In the genomic region with DNA sequence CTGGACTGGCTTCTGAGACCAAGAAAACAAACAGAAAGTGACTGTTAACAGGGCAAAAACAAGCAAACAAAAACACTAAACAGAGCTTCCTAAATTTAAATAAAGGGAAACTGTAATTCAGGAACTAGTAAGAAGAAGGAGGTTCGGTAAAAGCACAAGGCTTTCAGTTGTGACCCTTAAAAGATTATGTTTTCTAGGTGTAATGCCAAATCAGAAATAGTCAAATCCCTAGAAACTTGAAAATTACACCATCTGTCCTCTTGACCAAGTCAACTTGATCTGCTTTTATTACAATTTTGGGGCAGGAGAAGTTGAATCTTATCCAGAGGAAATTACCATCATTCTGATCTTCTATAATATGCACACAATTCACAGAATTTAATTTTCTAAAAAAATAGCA, we compare ENCODE assay signal across 18 cellular contexts.
DNase-seq lines count a peak whose midpoint lies in the region; ATAC-seq and TF ChIP-seq lines count a peak whose summit lies in the region.
"Had no signal": no experiment of that assay in that cellular context is flagged by ENCODE, and none has a peak within 500 bp of the region (broad histone marks: within the 10 kb centered on the region; RNA-seq: fewer than 3 reads in every experiment).

No MANE protein-coding gene starts in this region.

- POLR2A ChIA-PET in PC-9 (lab: Charles Lee; ENCODE audit: unreplicated experiment) = no interaction called here

- H3K4me1 ChIP-seq in adipocyte (ENCODE audit: control insufficient read depth, insufficient read depth, low read length) (peaks cover 4% of the 10 kb centered on the region), smooth muscle cell (ENCODE audit: low read depth) (no peaks in the 10 kb centered on the region), PC-9 (replicated peaks; ENCODE audit: insufficient read depth) (no peaks in the 10 kb centered on the region)
- H3K4me1 ChIP-seq: SJCRH30 had no signal

- H3K9me3 ChIP-seq in adipocyte (ENCODE audit: control insufficient read depth, low read length) = no peaks in the 10 kb centered on the region
- H3K9me3 ChIP-seq in smooth muscle cell (replicated peaks; ENCODE audit: low read depth) = no peaks in the 10 kb centered on the region
- no peaks in the 10 kb centered on the region; the same call in 1 of the 2 replicates for H3K9me3 ChIP-seq in PC-9 (ENCODE audit: insufficient read depth, low read depth)
- no peaks in the 10 kb centered on the region for H3K9me3 ChIP-seq in MG63
- H3K9me3 ChIP-seq: SJCRH30 had no signal

- H2AFZ ChIP-seq in smooth muscle cell (ENCODE audit: low read depth) (peak overlapping the region; percentile 72), PC-9 (no peak overlapping the region)

- WGBS in smooth muscle cell (ENCODE audit: low lambda C conversion rate) = 72% methylated on average over 1 of the region's 1 CpG

- BruUV-seq in PC-9 (replicated peaks; lab: Mats Ljungman, UMichigan) = no TSS peak

- H3K4me3 ChIP-seq in adipocyte (ENCODE audit: low read length) (peak overlapping the region; percentile 44), fibroblast of pulmonary artery (replicated peaks; ENCODE audit: low read depth, low read length) (no peak overlapping the region), smooth muscle cell (no peak overlapping the region), PC-9 (no peak overlapping the region), MG63 (no peak overlapping the region)
- H3K4me3 ChIP-seq: SJCRH30 had no signal

- peak; percentile 32 for DNase-seq in NCI-H82 (lab: John Stamatoyannopoulos, UW)
- DNase-seq in adipocyte (ENCODE audit: low read depth) = peak; percentile 16
- DNase-seq in fibroblast of pulmonary artery (ENCODE audit: low read depth) = peak; percentile 65
- DNase-seq in smooth muscle cell (lab: John Stamatoyannopoulos, UW; ENCODE audit: unreplicated experiment) = no peak
- DNase-seq in PC-9 = no peak
- no peak for DNase-seq in MG63
- DNase-seq in stimulated activated naive CD8-positive, alpha-beta T cell treated with anti-CD3 and anti-CD28 coated beads, Interleukin-15, Interleukin-2, amounts not matched to agents 100 U/mL and 50 U/mL, for 24 hours = no peak
- DNase-seq: GDM1, H9, Karpas-422, MM.1S, NCI-H1092 treated with DMSO at 0.1 percent for 48 hours, NCI-H2081, NCI-H2171 treated with DMSO at 0.1 percent for 48 hours, NCI-H774 had no signal

- intact Hi-C loops in PC-9 (cut with micrococcal nuclease; ENCODE audit: unreplicated experiment) = no loop called here

- TF ChIP-seq CTCF in fibroblast of pulmonary artery (IDR thresholded peaks at IDR 0.05; ENCODE audit: low read length, missing control alignments) (no peak), smooth muscle cell (IDR thresholded peaks at IDR 0.05; ENCODE audit: borderline replicate concordance, insufficient read depth, poor library complexity, severe bottlenecking) (no peak), PC-9 (conservative IDR thresholded peaks at IDR 0.05) (no peak)

- H3F3A ChIP-seq in smooth muscle cell (ENCODE audit: low read depth) (no peaks in the 10 kb centered on the region), PC-9 (ENCODE audit: insufficient read depth, low read depth) (no peaks in the 10 kb centered on the region)

- no peaks in the 10 kb centered on the region for H3K9me2 ChIP-seq in PC-9 (ENCODE audit: insufficient read depth)

- no peaks in the 10 kb centered on the region for H3K36me3 ChIP-seq in adipocyte (ENCODE audit: control insufficient read depth, insufficient read depth, low read length, severe bottlenecking)
- no peaks in the 10 kb centered on the region for H3K36me3 ChIP-seq in smooth muscle cell (ENCODE audit: low read depth)
- H3K36me3 ChIP-seq in PC-9 (ENCODE audit: low read depth) = no peaks in the 10 kb centered on the region
- H3K36me3 ChIP-seq in MG63 = no peaks in the 10 kb centered on the region
- H3K36me3 ChIP-seq: SJCRH30 had no signal

- H4K20me1 ChIP-seq in smooth muscle cell (ENCODE audit: low read depth) = no peaks in the 10 kb centered on the region
- no peaks in the 10 kb centered on the region for H4K20me1 ChIP-seq in PC-9 (ENCODE audit: insufficient read depth)

- H3K27ac ChIP-seq in smooth muscle cell (ENCODE audit: low read depth) = no peak overlapping the region
- no peak overlapping the region for H3K27ac ChIP-seq in PC-9
- H3K27ac ChIP-seq: SJCRH30 had no signal

- ATAC-seq in stimulated activated naive CD8-positive, alpha-beta T cell treated with anti-CD3 and anti-CD28 coated beads, Interleukin-15, Interleukin-2, amounts not matched to agents 100 U/mL and 50 U/mL, for 24 hours = no peak
- no peak for ATAC-seq in GM21367 (IDR thresholded peaks at IDR 0.05; ENCODE audit: unreplicated experiment)
- ATAC-seq: Panc1 had no signal

- CTCF ChIA-PET in PC-9 (lab: Charles Lee) = no interaction called here

- H3K27me3 ChIP-seq in adipocyte (replicated peaks; ENCODE audit: control insufficient read depth, insufficient read depth, low read length) (no peaks in the 10 kb centered on the region), smooth muscle cell (ENCODE audit: low read depth) (no peaks in the 10 kb centered on the region), PC-9 (ENCODE audit: insufficient read depth, low read depth) (no peaks in the 10 kb centered on the region), MG63 (no peaks in the 10 kb centered on the region)
- H3K27me3 ChIP-seq: SJCRH30 had no signal

- H3K9ac ChIP-seq in adipocyte (ENCODE audit: low read length) (no peak overlapping the region), smooth muscle cell (ENCODE audit: low read depth) (no peak overlapping the region)

- H3K79me2 ChIP-seq in smooth muscle cell (ENCODE audit: low read depth) (no peaks in the 10 kb centered on the region), PC-9 (ENCODE audit: low read depth) (no peaks in the 10 kb centered on the region)

- H3K4me2 ChIP-seq in smooth muscle cell (no peak overlapping the region), PC-9 (no peak overlapping the region)

Comparison
In these comparisons a context has a peak if more than half of its experiments do, and no peak if none do; other contexts are left out.
1. DNase-seq: peak in NCI-H82 (single experiment), adipocyte (single experiment) and fibroblast of pulmonary artery (single experiment); none in smooth muscle cell (single experiment), PC-9 (0 of 2), MG63 (single experiment) and stimulated activated naive CD8-positive, alpha-beta T cell treated with anti-CD3 and anti-CD28 coated beads, Interleukin-15, Interleukin-2, amounts not matched to agents 100 U/mL and 50 U/mL, for 24 hours (single experiment).